Comparison of ENCODE assay signal across 24 cellular contexts in genomic region chr13:40622761-40623160, GRCh38. TPM values are rescaled to one million over a fixed set of nuclear protein-coding genes. Genes with fewer than 3 reads are reported as not detected.
DNase-seq lines count a peak whose midpoint lies in the region; ATAC-seq, FAIRE-seq and TF ChIP-seq lines count a peak whose summit lies in the region.
"Had no signal": no experiment of that assay in that cellular context is flagged by ENCODE, and none has a peak within 500 bp of the region (broad histone marks: within the 10 kb centered on the region; RNA-seq: fewer than 3 reads in every experiment).

No MANE protein-coding gene starts in this region.

- H3K4me1 ChIP-seq in HepG2 (ENCODE audit: insufficient read depth, low read length), result peaks cover 69% of the 10 kb centered on the region
- H3K4me1 ChIP-seq in right lobe of liver, result peaks cover 0 to 63% (median 23%) of the 10 kb centered on the region in 4 donors
- H3K4me1 ChIP-seq in endodermal cell (ENCODE audit: control insufficient read depth, insufficient read depth, low read length), result peaks cover 7% of the 10 kb centered on the region
- peaks cover 0 to 82% (median 46%) of the 10 kb centered on the region in 5 donors for H3K4me1 ChIP-seq in subcutaneous abdominal adipose tissue (ENCODE audit: control insufficient read depth in 5 of 5, insufficient read depth in 5 of 5, low read length in 5 of 5)

- no peak for FAIRE-seq in HepG2 (lab: Jason Lieb, UNC)
- FAIRE-seq: small intestine had no signal

- no peak for TF ChIP-seq POLR2A in HepG2 (IDR thresholded peaks at IDR 0.05; ENCODE audit: insufficient read depth in 1 of 2, low read depth in 2 of 2, low read length in 2 of 2)
- TF ChIP-seq POLR2A in right lobe of liver (IDR thresholded peaks at IDR 0.05), result no peak

- TF ChIP-seq CTCF in HepG2 (CRISPR knock-in tag; IDR thresholded peaks at IDR 0.05) (no peak), right lobe of liver (IDR thresholded peaks at IDR 0.05) (no peak), SU-DHL-6 (IDR thresholded peaks at IDR 0.05; ENCODE audit: insufficient read depth, low read length, poor library complexity, severe bottlenecking) (no peak), endodermal cell (conservative IDR thresholded peaks at IDR 0.05) (no peak)

- in situ Hi-C loops in HepG2 (cut with HindIII; ENCODE audit: extremely low pct_ligation_motif_present, low pct_unique_long_range_greater_than_20kb), result no loop called here

- H3K9me3 ChIP-seq in HepG2 (ENCODE audit: low read length) (no peaks in the 10 kb centered on the region), right lobe of liver (no peaks in the 10 kb centered on the region), SU-DHL-6 (ENCODE audit: insufficient read depth, low read length) (no peaks in the 10 kb centered on the region), endodermal cell (ENCODE audit: control insufficient read depth, low read length) (peaks cover 9% of the 10 kb centered on the region), subcutaneous abdominal adipose tissue (ENCODE audit: control insufficient read depth in 5 of 5, low read length in 5 of 5) (no peaks in the 10 kb centered on the region)
- H3K9me3 ChIP-seq: left ventricle myocardium inferior, upper lobe of left lung had no signal

- H3K4me2 ChIP-seq in HepG2 (ENCODE audit: low read depth, low read length), result no peak overlapping the region
- peak overlapping the region; percentile 9 for H3K4me2 ChIP-seq in SU-DHL-6 (ENCODE audit: low read depth, low read length, poor library complexity, severe bottlenecking)

- BruUV-seq in HepG2 (replicated peaks; lab: Mats Ljungman, UMichigan), result no TSS peak

- TF ChIP-seq RAD21 in HepG2 (CRISPR knock-in tag; IDR thresholded peaks at IDR 0.05), result no peak

- peak overlapping the region; percentile 20 for H3K27ac Mint-ChIP-seq in endodermal cell
- H3K27ac Mint-ChIP-seq: activated naive CD8-positive, alpha-beta T cell treated with anti-CD3 and anti-CD28 coated beads, Interleukin-2, amount 10 ng/mL, durations not matched to agents 7 days and 5 days; dendritic cell treated with granulocyte-macrophage colony-stimulating factor and Interleukin-4, amounts not matched to agents 40 ng/mL and 50 ng/mL, for 4 days; HFFc6 had no signal

- no peaks in the 10 kb centered on the region for H3K27me3 ChIP-seq in HepG2 (ENCODE audit: control insufficient read depth in 1 of 2, insufficient read depth in 2 of 2, low read length in 2 of 2)
- H3K27me3 ChIP-seq in right lobe of liver, result no peaks in the 10 kb centered on the region
- no peaks in the 10 kb centered on the region for H3K27me3 ChIP-seq in SU-DHL-6 (ENCODE audit: low read length)
- no peaks in the 10 kb centered on the region for H3K27me3 ChIP-seq in endodermal cell (ENCODE audit: control insufficient read depth, insufficient read depth, low read length, poor library complexity, severe bottlenecking)
- H3K27me3 ChIP-seq in subcutaneous abdominal adipose tissue (ENCODE audit: control insufficient read depth in 5 of 5, insufficient read depth in 4 of 5, low read length in 5 of 5), result no peaks in the 10 kb centered on the region
- H3K27me3 ChIP-seq: brain microvascular endothelial cell, upper lobe of left lung had no signal

- peaks cover 10% of the 10 kb centered on the region for H3K36me3 Mint-ChIP-seq in endodermal cell (ENCODE audit: low read depth)

- H3K4me3 ChIP-seq in HepG2 (replicated peaks in 1 of 3; ENCODE audit: insufficient read depth in 1 of 3, low read depth in 2 of 3, low read length in 3 of 3) (no peak overlapping the region), right lobe of liver (no peak overlapping the region), SU-DHL-6 (ENCODE audit: insufficient read depth, low read length, poor library complexity, severe bottlenecking) (no peak overlapping the region), endodermal cell (ENCODE audit: low read length) (peak overlapping the region; percentile 20), subcutaneous abdominal adipose tissue (ENCODE audit: low read depth in 1 of 5, low read length in 5 of 5) (no peak overlapping the region)
- H3K4me3 ChIP-seq: left ventricle myocardium inferior, upper lobe of left lung had no signal

- TF ChIP-seq EP300 in HepG2 (IDR thresholded peaks at IDR 0.05; ENCODE audit: low read depth in 2 of 2, low read length in 2 of 2) (no peak), HepG2 (CRISPR knock-in tag; IDR thresholded peaks at IDR 0.05; ENCODE audit: borderline replicate concordance) (no peak)

- H4K20me1 ChIP-seq in HepG2 (ENCODE audit: insufficient read depth, low read length) (peaks cover 81% of the 10 kb centered on the region), SU-DHL-6 (ENCODE audit: low read depth, low read length) (peaks cover 60% of the 10 kb centered on the region)

- no peaks in the 10 kb centered on the region for H3K27me3 Mint-ChIP-seq in endodermal cell (ENCODE audit: insufficient read depth)
- H3K27me3 Mint-ChIP-seq: activated naive CD8-positive, alpha-beta T cell treated with anti-CD3 and anti-CD28 coated beads, Interleukin-2, amount 10 ng/mL, durations not matched to agents 7 days and 5 days; dendritic cell treated with granulocyte-macrophage colony-stimulating factor and Interleukin-4, amounts not matched to agents 40 ng/mL and 50 ng/mL, for 4 days had no signal

- peak overlapping the region; percentile 21; the same call in 1 of the 2 replicates for H3K9ac ChIP-seq in HepG2 (ENCODE audit: insufficient read depth, low read depth, low read length)
- no peak overlapping the region for H3K9ac ChIP-seq in SU-DHL-6 (ENCODE audit: low read length)
- H3K9ac ChIP-seq in endodermal cell (ENCODE audit: extremely low read depth, low read length, poor library complexity, severe bottlenecking), result no peak overlapping the region
- H3K9ac ChIP-seq in subcutaneous abdominal adipose tissue (ENCODE audit: low read length in 5 of 5), result peak overlapping the region in 1 of 5 donors; percentile 35

- DNase-seq in HepG2 (ENCODE audit: low spot score) (no peak), right lobe of liver (no peak), endodermal cell (no peak), GM19240 (ENCODE audit: insufficient read length, low spot score) (no peak), SHP77 (lab: John Stamatoyannopoulos, UW) (no peak)
- DNase-seq: activated CD4-positive, CD25-positive, alpha-beta regulatory T cell treated with anti-CD3 and anti-CD28 coated beads, Interleukin-2, amount 50 U/mL, for 72 hours; activated naive CD8-positive, alpha-beta T cell treated with anti-CD3 and anti-CD28 coated beads, Interleukin-2, amount 10 ng/mL, durations not matched to agents 7 days and 5 days; brain microvascular endothelial cell; DMS79; HFFc6; left ventricle myocardium inferior; NCI-H1092 treated with DMSO at 0.1 percent for 48 hours; NCI-H2081; NCI-H446 treated with DMSO at 0.1 percent for 48 hours; NK-92 treated with Interleukin-12 subunit alpha and Interleukin-12 subunit beta, amount 100 ng/mL, for 24 hours; small intestine; stimulated activated CD4-positive, alpha-beta T cell treated with anti-CD3 and anti-CD28 coated beads, Interleukin-2, amount 100 ng/mL, for 48 hours; upper lobe of left lung had no signal

- ATAC-seq in HepG2 (no peak), right lobe of liver (no peak), GM18868 (IDR thresholded peaks at IDR 0.05; ENCODE audit: unreplicated experiment) (no peak)
- ATAC-seq: SK-N-SH treated with all-trans-retinoic acid at 6 μM for 48 hours had no signal

- POLR2A ChIA-PET in HepG2 (lab: Yijun Ruan, JAX), result no interaction called here

- no peak overlapping the region for H2AFZ ChIP-seq in HepG2 (ENCODE audit: low read length)
- no peak overlapping the region for H2AFZ ChIP-seq in SU-DHL-6 (ENCODE audit: low read depth, low read length, severe bottlenecking)

- H3K79me2 ChIP-seq in HepG2 (ENCODE audit: insufficient read depth, low read length) (peaks cover 97% of the 10 kb centered on the region), SU-DHL-6 (ENCODE audit: insufficient read depth, low read length) (peaks cover 100% of the 10 kb centered on the region)

- H3K36me3 ChIP-seq in HepG2 (replicated peaks in 1 of 2; ENCODE audit: control insufficient read depth in 1 of 2, insufficient read depth in 2 of 2, low read length in 2 of 2), result peaks cover 2 to 3% of the 10 kb centered on the region in 2 experiments; a peak in 3 of 5 replicates
- no peaks in the 10 kb centered on the region for H3K36me3 ChIP-seq in right lobe of liver
- peaks cover 12% of the 10 kb centered on the region; the same call in 1 of the 2 replicates for H3K36me3 ChIP-seq in SU-DHL-6 (ENCODE audit: low read length)
- H3K36me3 ChIP-seq in endodermal cell (ENCODE audit: control insufficient read depth, insufficient read depth, low read length), result no peaks in the 10 kb centered on the region
- H3K36me3 ChIP-seq in subcutaneous abdominal adipose tissue (ENCODE audit: control insufficient read depth in 5 of 5, insufficient read depth in 5 of 5, low read length in 5 of 5), result peaks cover 0 to 3% (median 0%) of the 10 kb centered on the region in 5 donors
- H3K36me3 ChIP-seq: brain microvascular endothelial cell, left ventricle myocardium inferior had no signal

- peaks cover 41% of the 10 kb centered on the region for H3K4me1 Mint-ChIP-seq in endodermal cell

- peaks cover 18% of the 10 kb centered on the region; the same call in 1 of the 2 replicates for H3F3A ChIP-seq in SU-DHL-6 (ENCODE audit: insufficient read depth)

- no peaks in the 10 kb centered on the region for H3K9me3 Mint-ChIP-seq in endodermal cell
- H3K9me3 Mint-ChIP-seq: activated naive CD8-positive, alpha-beta T cell treated with anti-CD3 and anti-CD28 coated beads, Interleukin-2, amount 10 ng/mL, durations not matched to agents 7 days and 5 days; dendritic cell treated with granulocyte-macrophage colony-stimulating factor and Interleukin-4, amounts not matched to agents 40 ng/mL and 50 ng/mL, for 4 days; HFFc6 had no signal

- CTCF ChIA-PET in HepG2 (lab: Yijun Ruan, JAX; ENCODE audit: low intra/inter-chr PET ratio, low total read pairs), result no interaction called here

- H3K4me3 Mint-ChIP-seq in endodermal cell, result no peak overlapping the region
- H3K4me3 Mint-ChIP-seq: activated naive CD8-positive, alpha-beta T cell treated with anti-CD3 and anti-CD28 coated beads, Interleukin-2, amount 10 ng/mL, durations not matched to agents 7 days and 5 days; dendritic cell treated with granulocyte-macrophage colony-stimulating factor and Interleukin-4, amounts not matched to agents 40 ng/mL and 50 ng/mL, for 4 days; HFFc6 had no signal

- intact Hi-C loops in HepG2 (cut with micrococcal nuclease; ENCODE audit: unreplicated experiment) (loop anchor here (5.0 kb wide), 1 partner anchor 40 kb away; no protein-coding TSS in a partner anchor), right lobe of liver (cut with DNase I) (no loop called here)

- H3K9me2 ChIP-seq in SU-DHL-6 (replicated peaks; ENCODE audit: insufficient read depth, low read length), result no peaks in the 10 kb centered on the region

- H3K27ac ChIP-seq in HepG2 (ENCODE audit: extremely low read length, insufficient read depth, low read length) (no peak overlapping the region), right lobe of liver (no peak overlapping the region), SU-DHL-6 (ENCODE audit: low read depth, low read length) (no peak overlapping the region), endodermal cell (ENCODE audit: low read depth, low read length) (no peak overlapping the region), subcutaneous abdominal adipose tissue (ENCODE audit: low read depth, low read length) (peak overlapping the region; percentile 78)
- H3K27ac ChIP-seq: brain microvascular endothelial cell, left ventricle myocardium inferior, RWPE1, upper lobe of left lung had no signal

- 100% methylated on average over 1 of the region's 1 CpG for WGBS in HepG2 (ENCODE audit: low lambda C conversion rate)
- WGBS in right lobe of liver (ENCODE audit: insufficient coverage, low coverage, low lambda C conversion rate, missing lambda C conversion rate), result 81% methylated on average over 1 of the region's 1 CpG
- 94 to 100% methylated on average over 1 of the region's 1 CpG for WGBS in endodermal cell (ENCODE audit: insufficient coverage in 1 of 2, insufficient read length in 1 of 2), 2 experiments

RNA-seq across cellular contexts. Expression of gene FOXO1, which starts 43.7 kb away (rescaled TPM):
- total RNA-seq in HepG2 (2016; rRNA removed; fragmentation: Illumina TruSeq; extraction: Trizol), result 8.1 and 13.8 TPM in 2 replicates
- 16.8 and 17.8 TPM in 2 replicates for total RNA-seq in HepG2 (2016; cell fraction: cytosol; rRNA removed; fragmentation: Illumina TruSeq; extraction: Trizol; ENCODE audit: low read depth)
- total RNA-seq in HepG2 (2016; cell fraction: insoluble cytoplasmic fraction; rRNA removed; fragmentation: Illumina TruSeq; extraction: Trizol), result 7.8 and 12.3 TPM in 2 replicates
- total RNA-seq in HepG2 (2016; cell fraction: membrane; rRNA removed; fragmentation: Illumina TruSeq; extraction: Trizol), result 15.3 and 15.4 TPM in 2 replicates
- total RNA-seq in HepG2 (2016; cell fraction: nucleus; rRNA removed; fragmentation: Illumina TruSeq; extraction: Trizol), result 14.4 and 14.7 TPM in 2 replicates
- polyA plus RNA-seq in HepG2 (2011; rRNA removed), result 10.9 and 13.1 TPM in 2 replicates
- polyA plus RNA-seq in HepG2 (2011; cell fraction: cytosol; rRNA removed), result 8.3 and 8.4 TPM in 2 replicates
- polyA plus RNA-seq in HepG2 (2011; cell fraction: nucleus; rRNA removed), result 12.9 and 17.5 TPM in 2 replicates
- 8.8 and 12.0 TPM in 2 replicates for polyA plus RNA-seq in HepG2 (2012)
- polyA plus RNA-seq in HepG2 (2016; cell fraction: cytosol; fragmentation: Illumina TruSeq; extraction: Trizol; ENCODE audit: low read depth), result 0.25 TPM in 2 replicates
- polyA plus RNA-seq in HepG2 (2016; cell fraction: insoluble cytoplasmic fraction; fragmentation: Illumina TruSeq; extraction: Trizol; ENCODE audit: low read depth), result 10.3 and 10.9 TPM in 2 replicates
- 1.5 and 2.0 TPM in 2 replicates for polyA plus RNA-seq in HepG2 (2016; cell fraction: membrane; fragmentation: Illumina TruSeq; extraction: Trizol; ENCODE audit: low read depth)
- 9.4 and 9.9 TPM in 2 replicates for polyA plus RNA-seq in HepG2 (2016; cell fraction: nucleus; fragmentation: Illumina TruSeq; extraction: Trizol; ENCODE audit: insufficient read depth, low read depth)
- 4.3 and 53.3 TPM in 2 replicates for polyA minus RNA-seq in HepG2 (2011; rRNA and poly(A)+ RNA removed; ENCODE audit: low replicate concordance)
- 28.8 and 31.7 TPM in 2 replicates for polyA minus RNA-seq in HepG2 (2011; cell fraction: cytosol; rRNA and poly(A)+ RNA removed)
- polyA minus RNA-seq in HepG2 (2011; cell fraction: nucleus; rRNA and poly(A)+ RNA removed), result 63.8 and 73.3 TPM in 2 replicates
- 10 to 100 TPM; 12.3 to 27.7 (median 14.6) TPM for total RNA-seq in right lobe of liver
- total RNA-seq in endodermal cell, result 10 to 100 TPM; 20.1 to 29.7 TPM
- 10.5 TPM for polyA plus RNA-seq in endodermal cell (2013, experiment 1 of 2)
- polyA plus RNA-seq in endodermal cell (2013, experiment 2 of 2), result 10.4 TPM
